ENCODE assay signal across 2 cellular contexts in the genomic region with DNA sequence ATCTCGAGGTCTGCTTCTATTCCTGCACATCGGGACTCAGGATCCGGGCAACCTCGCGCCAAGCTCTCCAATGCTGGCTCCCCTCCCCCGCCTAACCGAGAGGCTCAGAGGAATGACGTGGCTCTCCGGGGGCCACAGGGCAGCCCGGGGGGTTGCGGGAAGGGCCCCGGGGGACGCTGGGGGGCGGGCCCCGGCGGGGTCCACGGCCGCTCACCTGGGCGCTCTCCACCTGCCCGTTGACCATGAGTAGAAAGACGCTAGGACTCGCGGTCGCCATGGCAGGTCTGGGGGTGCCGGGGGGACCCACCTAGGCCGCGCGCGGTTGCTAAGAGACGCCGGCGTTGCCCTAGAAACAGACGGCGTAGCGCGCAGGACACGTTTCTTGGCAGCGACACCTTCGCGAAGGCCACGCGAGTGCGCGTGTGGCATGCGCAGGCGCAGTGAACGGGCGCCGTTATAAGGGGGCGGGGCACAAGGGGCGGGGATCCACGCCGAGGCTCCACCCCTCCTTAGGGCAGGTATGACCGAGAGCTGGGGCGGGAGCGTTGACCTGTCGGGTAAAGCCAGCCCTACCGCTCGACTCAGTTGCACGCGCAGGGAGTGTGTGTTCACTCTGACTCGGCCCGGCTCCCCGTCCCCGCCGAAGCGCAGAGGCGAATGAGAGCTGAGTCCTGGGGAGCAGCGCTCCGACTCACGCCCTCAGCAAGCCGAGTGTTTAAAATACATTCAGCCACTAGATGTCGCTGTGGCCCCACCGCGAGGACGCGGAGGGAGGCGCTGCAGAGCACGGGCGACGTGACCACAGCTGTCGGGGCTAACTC.
TF ChIP-seq lines count a peak whose summit lies in the region.

A gene with protein sequence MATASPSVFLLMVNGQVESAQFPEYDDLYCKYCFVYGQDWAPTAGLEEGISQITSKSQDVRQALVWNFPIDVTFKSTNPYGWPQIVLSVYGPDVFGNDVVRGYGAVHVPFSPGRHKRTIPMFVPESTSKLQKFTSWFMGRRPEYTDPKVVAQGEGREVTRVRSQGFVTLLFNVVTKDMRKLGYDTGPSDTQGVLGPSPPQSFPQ (minus strand): TSS at position 431 of the 821 bp plus-strand sequence. CDS start 154 bp downstream, at position 277.

TF ChIP-seq in Ishikawa, 13 proteins besides CTCF, POLR2A, EP300 and RAD21 (continued from another document):
- TF ChIP-seq, protein P1, sequence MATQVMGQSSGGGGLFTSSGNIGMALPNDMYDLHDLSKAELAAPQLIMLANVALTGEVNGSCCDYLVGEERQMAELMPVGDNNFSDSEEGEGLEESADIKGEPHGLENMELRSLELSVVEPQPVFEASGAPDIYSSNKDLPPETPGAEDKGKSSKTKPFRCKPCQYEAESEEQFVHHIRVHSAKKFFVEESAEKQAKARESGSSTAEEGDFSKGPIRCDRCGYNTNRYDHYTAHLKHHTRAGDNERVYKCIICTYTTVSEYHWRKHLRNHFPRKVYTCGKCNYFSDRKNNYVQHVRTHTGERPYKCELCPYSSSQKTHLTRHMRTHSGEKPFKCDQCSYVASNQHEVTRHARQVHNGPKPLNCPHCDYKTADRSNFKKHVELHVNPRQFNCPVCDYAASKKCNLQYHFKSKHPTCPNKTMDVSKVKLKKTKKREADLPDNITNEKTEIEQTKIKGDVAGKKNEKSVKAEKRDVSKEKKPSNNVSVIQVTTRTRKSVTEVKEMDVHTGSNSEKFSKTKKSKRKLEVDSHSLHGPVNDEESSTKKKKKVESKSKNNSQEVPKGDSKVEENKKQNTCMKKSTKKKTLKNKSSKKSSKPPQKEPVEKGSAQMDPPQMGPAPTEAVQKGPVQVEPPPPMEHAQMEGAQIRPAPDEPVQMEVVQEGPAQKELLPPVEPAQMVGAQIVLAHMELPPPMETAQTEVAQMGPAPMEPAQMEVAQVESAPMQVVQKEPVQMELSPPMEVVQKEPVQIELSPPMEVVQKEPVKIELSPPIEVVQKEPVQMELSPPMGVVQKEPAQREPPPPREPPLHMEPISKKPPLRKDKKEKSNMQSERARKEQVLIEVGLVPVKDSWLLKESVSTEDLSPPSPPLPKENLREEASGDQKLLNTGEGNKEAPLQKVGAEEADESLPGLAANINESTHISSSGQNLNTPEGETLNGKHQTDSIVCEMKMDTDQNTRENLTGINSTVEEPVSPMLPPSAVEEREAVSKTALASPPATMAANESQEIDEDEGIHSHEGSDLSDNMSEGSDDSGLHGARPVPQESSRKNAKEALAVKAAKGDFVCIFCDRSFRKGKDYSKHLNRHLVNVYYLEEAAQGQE (IDR thresholded peaks at IDR 0.05; ENCODE audit: low read depth) = no peak
- TF ChIP-seq YY1 (IDR thresholded peaks at IDR 0.05; ENCODE audit: low read depth) (0 out of 2 replicates have a peak, but pooled peaks have one; percentile 51), ZBTB7A (IDR thresholded peaks at IDR 0.05; ENCODE audit: low read depth) (0 out of 2 replicates have a peak, but pooled peaks have one; percentile 44)
- TF ChIP-seq, protein P2, sequence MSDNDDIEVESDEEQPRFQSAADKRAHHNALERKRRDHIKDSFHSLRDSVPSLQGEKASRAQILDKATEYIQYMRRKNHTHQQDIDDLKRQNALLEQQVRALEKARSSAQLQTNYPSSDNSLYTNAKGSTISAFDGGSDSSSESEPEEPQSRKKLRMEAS (IDR thresholded peaks at IDR 0.05) = peak; percentile 88

TF ChIP-seq in PFSK-1, 5 proteins besides CTCF, POLR2A, EP300 and RAD21 (continued from another document):
- peak; percentile 17 for TF ChIP-seq FOXP2 (optimal IDR thresholded peaks at IDR 0.05; ENCODE audit: borderline replicate concordance, extremely low read depth, extremely low read length, insufficient read depth)
- TF ChIP-seq SIN3A (IDR thresholded peaks at IDR 0.05; ENCODE audit: borderline replicate concordance, insufficient read depth, low read length) = 0 out of 2 replicates have a peak, but pooled peaks have one; percentile 56
- peak; percentile 56; the same call in 1 of the 2 replicates for TF ChIP-seq TAF1 (IDR thresholded peaks at IDR 0.05; ENCODE audit: borderline replicate concordance, insufficient read depth, low read length)
